In genomic region chr5:116681334-116682013, GRCh38 we compare ENCODE assay signal across 10 cellular contexts.
DNase-seq lines count a peak whose midpoint lies in the region; ATAC-seq and TF ChIP-seq lines count a peak whose summit lies in the region.
"Had no signal": no experiment of that assay in that cellular context is flagged by ENCODE, and none has a peak within 500 bp of the region (broad histone marks: within the 10 kb centered on the region; RNA-seq: fewer than 3 reads in every experiment).

No MANE protein-coding gene starts in this region.

- H3K4me3 ChIP-seq in GM06990 (replicated peaks; ENCODE audit: low read depth, low read length): no peak overlapping the region

- peak; percentile 39 for DNase-seq in GM06990 (ENCODE audit: extremely low read depth, insufficient read length)
- DNase-seq in central memory CD4-positive, alpha-beta T cell: no peak
- no peak for DNase-seq in 8988T
- no peak for DNase-seq in activated CD4-positive, alpha-beta T cell treated with anti-CD3 and anti-CD28 coated beads, Interleukin-2, amount 50 U/mL, for 48 hours
- no peak for DNase-seq in activated naive CD4-positive, alpha-beta T cell (lab: John Stamatoyannopoulos, UW)
- DNase-seq: NCI-H2171 treated with DMSO at 0.1 percent for 48 hours, right cardiac atrium had no signal

- no peaks in the 10 kb centered on the region for H3K36me3 ChIP-seq in GM06990 (ENCODE audit: control insufficient read depth, insufficient read depth, low read length)

- ATAC-seq in GM19328 (IDR thresholded peaks at IDR 0.05; ENCODE audit: unreplicated experiment) (peak; percentile 96), HG02798 (IDR thresholded peaks at IDR 0.05; ENCODE audit: poor library complexity, unreplicated experiment) (peak; percentile 97), HG03558 (IDR thresholded peaks at IDR 0.05; ENCODE audit: extremely low read depth, unreplicated experiment) (peak; percentile 98)
- ATAC-seq: right cardiac atrium had no signal

- H3K27me3 ChIP-seq in GM06990 (replicated peaks; ENCODE audit: control insufficient read depth, insufficient read depth, low read length): no peaks in the 10 kb centered on the region

- no peak for TF ChIP-seq CTCF in GM06990 (IDR thresholded peaks at IDR 0.05; ENCODE audit: insufficient read depth, low read length, poor library complexity, severe bottlenecking)
